In the genomic region with DNA sequence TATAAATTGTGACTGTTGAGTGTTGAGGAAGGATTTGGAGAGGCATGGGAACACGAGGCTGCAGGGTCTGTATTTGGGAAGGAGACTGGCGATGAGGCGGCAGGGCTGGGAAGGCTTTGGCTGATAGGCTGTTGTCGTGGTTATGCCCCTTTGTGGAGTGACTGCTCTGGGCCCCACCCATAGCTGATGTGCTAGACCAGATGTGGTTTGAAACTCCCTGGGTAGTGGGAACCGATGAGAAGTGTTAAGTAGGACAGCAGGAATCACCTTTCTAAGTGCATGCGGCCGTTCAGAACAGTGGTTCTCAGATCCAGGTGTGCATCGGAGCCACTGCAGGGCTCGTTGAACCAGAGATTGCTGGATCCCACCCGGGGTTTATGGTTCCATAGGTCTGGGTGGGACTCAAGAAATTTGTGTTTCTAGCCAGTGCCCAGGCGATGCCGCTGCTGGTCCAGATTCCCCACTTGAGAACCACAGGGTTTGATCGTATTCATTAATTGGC, we compare ENCODE assay signal across 1 cellular context.
A peak's percentile ranks its signal among the peaks of the same experiment; 100 is the strongest.
TF ChIP-seq lines count a peak whose summit lies in the region.

No MANE protein-coding gene starts in this region.

TF ChIP-seq in K562, 482 proteins besides CTCF, POLR2A, EP300 and RAD21 (continued from another document):
- TF ChIP-seq, protein P1, sequence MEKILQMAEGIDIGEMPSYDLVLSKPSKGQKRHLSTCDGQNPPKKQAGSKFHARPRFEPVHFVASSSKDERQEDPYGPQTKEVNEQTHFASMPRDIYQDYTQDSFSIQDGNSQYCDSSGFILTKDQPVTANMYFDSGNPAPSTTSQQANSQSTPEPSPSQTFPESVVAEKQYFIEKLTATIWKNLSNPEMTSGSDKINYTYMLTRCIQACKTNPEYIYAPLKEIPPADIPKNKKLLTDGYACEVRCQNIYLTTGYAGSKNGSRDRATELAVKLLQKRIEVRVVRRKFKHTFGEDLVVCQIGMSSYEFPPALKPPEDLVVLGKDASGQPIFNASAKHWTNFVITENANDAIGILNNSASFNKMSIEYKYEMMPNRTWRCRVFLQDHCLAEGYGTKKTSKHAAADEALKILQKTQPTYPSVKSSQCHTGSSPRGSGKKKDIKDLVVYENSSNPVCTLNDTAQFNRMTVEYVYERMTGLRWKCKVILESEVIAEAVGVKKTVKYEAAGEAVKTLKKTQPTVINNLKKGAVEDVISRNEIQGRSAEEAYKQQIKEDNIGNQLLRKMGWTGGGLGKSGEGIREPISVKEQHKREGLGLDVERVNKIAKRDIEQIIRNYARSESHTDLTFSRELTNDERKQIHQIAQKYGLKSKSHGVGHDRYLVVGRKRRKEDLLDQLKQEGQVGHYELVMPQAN (IDR thresholded peaks at IDR 0.05; ENCODE audit: borderline replicate concordance) = no peak
- 0 out of 2 replicates have a peak, but pooled peaks have one; percentile 14 for TF ChIP-seq BHLHE40 (IDR thresholded peaks at IDR 0.05; ENCODE audit: low read length)
- TF ChIP-seq, protein P2, sequence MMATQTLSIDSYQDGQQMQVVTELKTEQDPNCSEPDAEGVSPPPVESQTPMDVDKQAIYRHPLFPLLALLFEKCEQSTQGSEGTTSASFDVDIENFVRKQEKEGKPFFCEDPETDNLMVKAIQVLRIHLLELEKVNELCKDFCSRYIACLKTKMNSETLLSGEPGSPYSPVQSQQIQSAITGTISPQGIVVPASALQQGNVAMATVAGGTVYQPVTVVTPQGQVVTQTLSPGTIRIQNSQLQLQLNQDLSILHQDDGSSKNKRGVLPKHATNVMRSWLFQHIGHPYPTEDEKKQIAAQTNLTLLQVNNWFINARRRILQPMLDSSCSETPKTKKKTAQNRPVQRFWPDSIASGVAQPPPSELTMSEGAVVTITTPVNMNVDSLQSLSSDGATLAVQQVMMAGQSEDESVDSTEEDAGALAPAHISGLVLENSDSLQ (IDR thresholded peaks at IDR 0.05) = peak; percentile 79
- TF ChIP-seq NBN (IDR thresholded peaks at IDR 0.05; ENCODE audit: low read depth) = no peak
- TF ChIP-seq HDGF (IDR thresholded peaks at IDR 0.05) = peak; percentile 75; the same call in 1 of the 2 replicates
- TF ChIP-seq MECOM (CRISPR knock-in tag; IDR thresholded peaks at IDR 0.05) = no peak
